ENCODE assay signal across 1 cellular context in the genomic region with DNA sequence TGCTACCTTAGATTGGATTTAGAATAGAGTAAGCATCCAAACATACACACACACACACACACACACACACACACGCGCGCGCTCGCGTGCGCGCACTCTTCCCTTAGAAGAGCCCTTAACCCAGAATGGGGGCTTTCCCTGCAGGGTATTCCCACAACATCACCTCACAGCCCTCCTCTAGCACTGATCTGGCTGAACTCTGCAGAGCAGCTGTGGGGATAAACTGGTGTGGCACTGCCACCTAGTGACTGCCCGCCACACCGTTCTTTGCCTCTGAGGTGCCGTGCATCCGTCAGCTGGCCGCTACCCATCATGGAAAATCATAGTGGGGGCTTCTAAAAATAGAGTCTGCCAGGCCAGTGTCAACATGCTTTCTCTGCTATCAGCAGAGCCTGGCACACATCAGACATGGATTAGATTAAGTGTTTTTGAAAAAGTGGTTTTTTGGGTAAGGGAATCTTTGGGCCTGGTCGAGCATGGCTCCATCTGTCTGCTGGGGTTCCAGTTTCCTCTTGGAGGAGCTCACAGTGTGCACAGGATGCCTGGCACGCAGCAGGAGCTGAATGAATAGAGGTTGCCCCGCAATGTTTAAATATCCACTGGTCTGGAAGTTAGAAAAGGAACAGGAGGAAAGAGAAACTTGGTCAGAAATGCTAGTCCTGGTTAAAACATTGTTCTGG.
TF ChIP-seq lines count a peak whose summit lies in the region.

No MANE protein-coding gene starts in this region.

TF ChIP-seq in H1, 55 proteins besides CTCF, POLR2A, EP300 and RAD21 (continued from another document):
- TF ChIP-seq, protein P1, sequence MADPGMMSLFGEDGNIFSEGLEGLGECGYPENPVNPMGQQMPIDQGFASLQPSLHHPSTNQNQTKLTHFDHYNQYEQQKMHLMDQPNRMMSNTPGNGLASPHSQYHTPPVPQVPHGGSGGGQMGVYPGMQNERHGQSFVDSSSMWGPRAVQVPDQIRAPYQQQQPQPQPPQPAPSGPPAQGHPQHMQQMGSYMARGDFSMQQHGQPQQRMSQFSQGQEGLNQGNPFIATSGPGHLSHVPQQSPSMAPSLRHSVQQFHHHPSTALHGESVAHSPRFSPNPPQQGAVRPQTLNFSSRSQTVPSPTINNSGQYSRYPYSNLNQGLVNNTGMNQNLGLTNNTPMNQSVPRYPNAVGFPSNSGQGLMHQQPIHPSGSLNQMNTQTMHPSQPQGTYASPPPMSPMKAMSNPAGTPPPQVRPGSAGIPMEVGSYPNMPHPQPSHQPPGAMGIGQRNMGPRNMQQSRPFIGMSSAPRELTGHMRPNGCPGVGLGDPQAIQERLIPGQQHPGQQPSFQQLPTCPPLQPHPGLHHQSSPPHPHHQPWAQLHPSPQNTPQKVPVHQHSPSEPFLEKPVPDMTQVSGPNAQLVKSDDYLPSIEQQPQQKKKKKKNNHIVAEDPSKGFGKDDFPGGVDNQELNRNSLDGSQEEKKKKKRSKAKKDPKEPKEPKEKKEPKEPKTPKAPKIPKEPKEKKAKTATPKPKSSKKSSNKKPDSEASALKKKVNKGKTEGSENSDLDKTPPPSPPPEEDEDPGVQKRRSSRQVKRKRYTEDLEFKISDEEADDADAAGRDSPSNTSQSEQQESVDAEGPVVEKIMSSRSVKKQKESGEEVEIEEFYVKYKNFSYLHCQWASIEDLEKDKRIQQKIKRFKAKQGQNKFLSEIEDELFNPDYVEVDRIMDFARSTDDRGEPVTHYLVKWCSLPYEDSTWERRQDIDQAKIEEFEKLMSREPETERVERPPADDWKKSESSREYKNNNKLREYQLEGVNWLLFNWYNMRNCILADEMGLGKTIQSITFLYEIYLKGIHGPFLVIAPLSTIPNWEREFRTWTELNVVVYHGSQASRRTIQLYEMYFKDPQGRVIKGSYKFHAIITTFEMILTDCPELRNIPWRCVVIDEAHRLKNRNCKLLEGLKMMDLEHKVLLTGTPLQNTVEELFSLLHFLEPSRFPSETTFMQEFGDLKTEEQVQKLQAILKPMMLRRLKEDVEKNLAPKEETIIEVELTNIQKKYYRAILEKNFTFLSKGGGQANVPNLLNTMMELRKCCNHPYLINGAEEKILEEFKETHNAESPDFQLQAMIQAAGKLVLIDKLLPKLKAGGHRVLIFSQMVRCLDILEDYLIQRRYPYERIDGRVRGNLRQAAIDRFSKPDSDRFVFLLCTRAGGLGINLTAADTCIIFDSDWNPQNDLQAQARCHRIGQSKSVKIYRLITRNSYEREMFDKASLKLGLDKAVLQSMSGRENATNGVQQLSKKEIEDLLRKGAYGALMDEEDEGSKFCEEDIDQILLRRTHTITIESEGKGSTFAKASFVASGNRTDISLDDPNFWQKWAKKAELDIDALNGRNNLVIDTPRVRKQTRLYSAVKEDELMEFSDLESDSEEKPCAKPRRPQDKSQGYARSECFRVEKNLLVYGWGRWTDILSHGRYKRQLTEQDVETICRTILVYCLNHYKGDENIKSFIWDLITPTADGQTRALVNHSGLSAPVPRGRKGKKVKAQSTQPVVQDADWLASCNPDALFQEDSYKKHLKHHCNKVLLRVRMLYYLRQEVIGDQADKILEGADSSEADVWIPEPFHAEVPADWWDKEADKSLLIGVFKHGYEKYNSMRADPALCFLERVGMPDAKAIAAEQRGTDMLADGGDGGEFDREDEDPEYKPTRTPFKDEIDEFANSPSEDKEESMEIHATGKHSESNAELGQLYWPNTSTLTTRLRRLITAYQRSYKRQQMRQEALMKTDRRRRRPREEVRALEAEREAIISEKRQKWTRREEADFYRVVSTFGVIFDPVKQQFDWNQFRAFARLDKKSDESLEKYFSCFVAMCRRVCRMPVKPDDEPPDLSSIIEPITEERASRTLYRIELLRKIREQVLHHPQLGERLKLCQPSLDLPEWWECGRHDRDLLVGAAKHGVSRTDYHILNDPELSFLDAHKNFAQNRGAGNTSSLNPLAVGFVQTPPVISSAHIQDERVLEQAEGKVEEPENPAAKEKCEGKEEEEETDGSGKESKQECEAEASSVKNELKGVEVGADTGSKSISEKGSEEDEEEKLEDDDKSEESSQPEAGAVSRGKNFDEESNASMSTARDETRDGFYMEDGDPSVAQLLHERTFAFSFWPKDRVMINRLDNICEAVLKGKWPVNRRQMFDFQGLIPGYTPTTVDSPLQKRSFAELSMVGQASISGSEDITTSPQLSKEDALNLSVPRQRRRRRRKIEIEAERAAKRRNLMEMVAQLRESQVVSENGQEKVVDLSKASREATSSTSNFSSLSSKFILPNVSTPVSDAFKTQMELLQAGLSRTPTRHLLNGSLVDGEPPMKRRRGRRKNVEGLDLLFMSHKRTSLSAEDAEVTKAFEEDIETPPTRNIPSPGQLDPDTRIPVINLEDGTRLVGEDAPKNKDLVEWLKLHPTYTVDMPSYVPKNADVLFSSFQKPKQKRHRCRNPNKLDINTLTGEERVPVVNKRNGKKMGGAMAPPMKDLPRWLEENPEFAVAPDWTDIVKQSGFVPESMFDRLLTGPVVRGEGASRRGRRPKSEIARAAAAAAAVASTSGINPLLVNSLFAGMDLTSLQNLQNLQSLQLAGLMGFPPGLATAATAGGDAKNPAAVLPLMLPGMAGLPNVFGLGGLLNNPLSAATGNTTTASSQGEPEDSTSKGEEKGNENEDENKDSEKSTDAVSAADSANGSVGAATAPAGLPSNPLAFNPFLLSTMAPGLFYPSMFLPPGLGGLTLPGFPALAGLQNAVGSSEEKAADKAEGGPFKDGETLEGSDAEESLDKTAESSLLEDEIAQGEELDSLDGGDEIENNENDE (IDR thresholded peaks at IDR 0.05; ENCODE audit: insufficient replicate concordance, low read length) = no peak
- TF ChIP-seq SAP30 (IDR thresholded peaks at IDR 0.05; ENCODE audit: insufficient read depth, insufficient replicate concordance, low read length) (no peak), NANOG (IDR thresholded peaks at IDR 0.05; ENCODE audit: insufficient read depth, low read depth, low read length, poor library complexity, severe bottlenecking) (no peak), TBP (IDR thresholded peaks at IDR 0.05; ENCODE audit: low read depth, low read length) (0 out of 2 replicates have a peak, but pooled peaks have one; percentile 26), GABPA (IDR thresholded peaks at IDR 0.05; ENCODE audit: borderline replicate concordance, insufficient read depth, low read length) (no peak), PHF8 (conservative IDR thresholded peaks at IDR 0.05; ENCODE audit: low read depth, low read length) (no peak), RNF2 (IDR thresholded peaks at IDR 0.05; ENCODE audit: borderline replicate concordance, low read depth, low read length, missing control alignments, poor library complexity, severe bottlenecking) (no peak), CHD1 (IDR thresholded peaks at IDR 0.05; ENCODE audit: low read depth, low read length) (no peak), GTF2F1 (IDR thresholded peaks at IDR 0.05; ENCODE audit: borderline replicate concordance, low read depth, low read length) (no peak), E2F6 (IDR thresholded peaks at IDR 0.05) (no peak), RBBP5 (IDR thresholded peaks at IDR 0.05; ENCODE audit: borderline replicate concordance, low read depth, low read length) (no peak), KDM4A (IDR thresholded peaks at IDR 0.05; ENCODE audit: low read depth, low read length, severe bottlenecking) (no peak), RXRA (IDR thresholded peaks at IDR 0.05; ENCODE audit: insufficient read depth, low read depth, low read length) (no peak), SUZ12 (IDR thresholded peaks at IDR 0.05; ENCODE audit: low read length) (no peak), HDAC6 (IDR thresholded peaks at IDR 0.05; ENCODE audit: low read depth, low read length) (no peak), ATF3 (IDR thresholded peaks at IDR 0.05; ENCODE audit: insufficient read depth, low read depth, low read length) (no peak), KDM1A (IDR thresholded peaks at IDR 0.05; ENCODE audit: borderline replicate concordance, low read length) (no peak), SP1 (IDR thresholded peaks at IDR 0.05; ENCODE audit: low read depth, low read length) (no peak), YY1 (IDR thresholded peaks at IDR 0.05; ENCODE audit: low read depth, low read length) (0 out of 2 replicates have a peak, but pooled peaks have one; percentile 39), JUN (IDR thresholded peaks at IDR 0.05; ENCODE audit: low read depth, low read length) (no peak), HDAC2 (IDR thresholded peaks at IDR 0.05; ENCODE audit: borderline replicate concordance in 1 of 2, low read depth in 2 of 2, low read length in 2 of 2) (no peak), ZNF274 (IDR thresholded peaks at IDR 0.05; ENCODE audit: borderline replicate concordance, extremely low read depth, low read length) (no peak), EZH2 (IDR thresholded peaks at IDR 0.05; ENCODE audit: low read depth, low read length, severe bottlenecking) (no peak), TCF12 (IDR thresholded peaks at IDR 0.05; ENCODE audit: low read depth, low read length) (0 out of 2 replicates have a peak, but pooled peaks have one; percentile 50), CEBPB (IDR thresholded peaks at IDR 0.05; ENCODE audit: low read depth, low read length) (no peak), TAF1 (IDR thresholded peaks at IDR 0.05; ENCODE audit: low read depth, low read length) (no peak), CTBP2 (IDR thresholded peaks at IDR 0.05; ENCODE audit: borderline replicate concordance, insufficient read depth, insufficient read length, low read length) (no peak), CHD2 (IDR thresholded peaks at IDR 0.05; ENCODE audit: low read length) (no peak), CBX5 (IDR thresholded peaks at IDR 0.05; ENCODE audit: low read depth, low read length) (no peak), RFX5 (IDR thresholded peaks at IDR 0.05; ENCODE audit: borderline replicate concordance, low read depth, low read length) (no peak), TEAD4 (IDR thresholded peaks at IDR 0.05; ENCODE audit: low read depth, low read length) (no peak), EGR1 (IDR thresholded peaks at IDR 0.05; ENCODE audit: borderline replicate concordance, low read depth, low read length) (no peak), POU5F1 (IDR thresholded peaks at IDR 0.05; ENCODE audit: low read depth, low read length) (no peak), POLR2AphosphoS5 (IDR thresholded peaks at IDR 0.05; ENCODE audit: low read depth, low read length) (no peak; the same call in 1 of the 2 replicates), SP2 (IDR thresholded peaks at IDR 0.05; ENCODE audit: low read length) (no peak), SIN3A (conservative IDR thresholded peaks at IDR 0.05 in 1 of 2, IDR thresholded peaks at IDR 0.05 in 1 of 2; ENCODE audit: low read depth in 1 of 2, low read length in 2 of 2) (0 out of 4 replicates have a peak, but pooled peaks of 1 of the 2 experiments have one; percentile 35), BRCA1 (IDR thresholded peaks at IDR 0.05; ENCODE audit: low read depth, low read length) (0 out of 2 replicates have a peak, but pooled peaks have one; percentile 17), NRF1 (IDR thresholded peaks at IDR 0.05; ENCODE audit: low read depth, low read length) (no peak), SIRT6 (IDR thresholded peaks at IDR 0.05; ENCODE audit: low read length) (no peak), SIX5 (IDR thresholded peaks at IDR 0.05; ENCODE audit: low read depth, low read length) (no peak), BACH1 (IDR thresholded peaks at IDR 0.05; ENCODE audit: low read length) (peak; percentile 49), CREB1 (IDR thresholded peaks at IDR 0.05) (0 out of 2 replicates have a peak, but pooled peaks have one; percentile 34), JUND (IDR thresholded peaks at IDR 0.05; ENCODE audit: low read length) (no peak), SRF (IDR thresholded peaks at IDR 0.05; ENCODE audit: low read depth, low read length) (no peak), MAFK (IDR thresholded peaks at IDR 0.05; ENCODE audit: low read depth, low read length) (no peak), BCL11A (IDR thresholded peaks at IDR 0.05; ENCODE audit: low read depth in 2 of 2, low read length in 2 of 2) (no peak)
- TF ChIP-seq, protein P2, sequence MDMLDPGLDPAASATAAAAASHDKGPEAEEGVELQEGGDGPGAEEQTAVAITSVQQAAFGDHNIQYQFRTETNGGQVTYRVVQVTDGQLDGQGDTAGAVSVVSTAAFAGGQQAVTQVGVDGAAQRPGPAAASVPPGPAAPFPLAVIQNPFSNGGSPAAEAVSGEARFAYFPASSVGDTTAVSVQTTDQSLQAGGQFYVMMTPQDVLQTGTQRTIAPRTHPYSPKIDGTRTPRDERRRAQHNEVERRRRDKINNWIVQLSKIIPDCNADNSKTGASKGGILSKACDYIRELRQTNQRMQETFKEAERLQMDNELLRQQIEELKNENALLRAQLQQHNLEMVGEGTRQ (IDR thresholded peaks at IDR 0.05; ENCODE audit: low read length) = no peak
- TF ChIP-seq, protein P3, sequence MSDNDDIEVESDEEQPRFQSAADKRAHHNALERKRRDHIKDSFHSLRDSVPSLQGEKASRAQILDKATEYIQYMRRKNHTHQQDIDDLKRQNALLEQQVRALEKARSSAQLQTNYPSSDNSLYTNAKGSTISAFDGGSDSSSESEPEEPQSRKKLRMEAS (IDR thresholded peaks at IDR 0.05) = no peak
